In genomic region chr12:42923564-42923963, GRCh38 we compare ENCODE assay signal across 26 cellular contexts.
DNase-seq lines count a peak whose midpoint lies in the region; ATAC-seq and TF ChIP-seq lines count a peak whose summit lies in the region.
"Had no signal": no experiment of that assay in that cellular context is flagged by ENCODE, and none has a peak within 500 bp of the region (broad histone marks: within the 10 kb centered on the region; RNA-seq: fewer than 3 reads in every experiment).

No MANE protein-coding gene starts in this region.

- TF ChIP-seq CTCF in left ventricle myocardium inferior (IDR thresholded peaks at IDR 0.05; ENCODE audit: borderline replicate concordance) = no peak
- TF ChIP-seq CTCF in mesothelial cell of epicardium (IDR thresholded peaks at IDR 0.05; ENCODE audit: unreplicated experiment) = no peak

- H3K36me3 Mint-ChIP-seq in mesothelial cell of epicardium = no peaks in the 10 kb centered on the region
- H3K36me3 Mint-ChIP-seq: CD14-positive monocyte had no signal

- H3K4me1 ChIP-seq in left ventricle myocardium inferior = peaks cover 12% of the 10 kb centered on the region

- H3K27me3 Mint-ChIP-seq in mesothelial cell of epicardium (ENCODE audit: low read depth) = no peaks in the 10 kb centered on the region

- H3K27ac ChIP-seq in left ventricle myocardium inferior (replicated peaks) = no peak overlapping the region
- H3K27ac ChIP-seq: PC-9 had no signal

- peak; percentile 85 for ATAC-seq in Right ventricle myocardium superior (ENCODE audit: poor library complexity)
- peak; percentile 13 to 70 for ATAC-seq in left cardiac atrium
- ATAC-seq in sciatic nerve = peak; percentile 42
- ATAC-seq: HCT116 had no signal

- H3K36me3 ChIP-seq in left ventricle myocardium inferior = no peaks in the 10 kb centered on the region
- H3K36me3 ChIP-seq: BE2C had no signal

- intact Hi-C loops in Right ventricle myocardium superior (cut with DNase I) = no loop called here
- intact Hi-C loops in left ventricle myocardium inferior (cut with micrococcal nuclease) = no loop called here
- intact Hi-C loops in left cardiac atrium (cut with DNase I) = no loop called here
- intact Hi-C loops in sciatic nerve (cut with DNase I) = no loop called here

- H3K27me3 ChIP-seq in left ventricle myocardium inferior (ENCODE audit: low read depth) = no peaks in the 10 kb centered on the region
- H3K27me3 ChIP-seq: BE2C had no signal

- no peak overlapping the region for H3K4me3 ChIP-seq in left ventricle myocardium inferior
- H3K4me3 ChIP-seq: PC-9 had no signal

- H3K4me3 Mint-ChIP-seq in mesothelial cell of epicardium = no peak overlapping the region
- H3K4me3 Mint-ChIP-seq: CD14-positive monocyte had no signal

- no peaks in the 10 kb centered on the region for H3K9me3 ChIP-seq in left ventricle myocardium inferior (replicated peaks)
- H3K9me3 ChIP-seq: BE2C had no signal

- H3K27ac Mint-ChIP-seq in mesothelial cell of epicardium = peak overlapping the region; percentile 90
- H3K27ac Mint-ChIP-seq: CD14-positive monocyte had no signal

- H3K4me1 Mint-ChIP-seq in mesothelial cell of epicardium = peaks cover 55% of the 10 kb centered on the region
- H3K4me1 Mint-ChIP-seq: CD14-positive monocyte had no signal

- H3K9me3 Mint-ChIP-seq in mesothelial cell of epicardium = peaks cover 5% of the 10 kb centered on the region

- DNase-seq in Right ventricle myocardium superior = no peak
- DNase-seq in left ventricle myocardium inferior = no peak
- DNase-seq in left cardiac atrium = no peak
- DNase-seq in mesothelial cell of epicardium (ENCODE audit: low spot score in 2 of 2, unreplicated experiment in 2 of 2) = no peak
- no peak for DNase-seq in sciatic nerve (ENCODE audit: low spot score)
- DNase-seq in T-helper 1 cell = no peak
- no peak for DNase-seq in ecto neural progenitor cell (ENCODE audit: low spot score)
- no peak for DNase-seq in activated gamma-delta T cell (lab: John Stamatoyannopoulos, UW)
- DNase-seq: 8988T; ACHN; BE2C; DMS153; DND-41; NCI-H1048; NCI-H1417; NCI-H1694; NCI-H2029 treated with DMSO at 0.1 percent for 48 hours; NCI-H446 treated with DMSO at 0.1 percent for 48 hours; NCI-H526; NCI-H82; NK-92 treated with Interleukin-12 subunit alpha and Interleukin-12 subunit beta, amount 100 ng/mL, for 24 hours; PC-9; RPMI8226; SIG-M5 had no signal
